ENCODE assay signal across 20 cellular contexts in the genomic region with DNA sequence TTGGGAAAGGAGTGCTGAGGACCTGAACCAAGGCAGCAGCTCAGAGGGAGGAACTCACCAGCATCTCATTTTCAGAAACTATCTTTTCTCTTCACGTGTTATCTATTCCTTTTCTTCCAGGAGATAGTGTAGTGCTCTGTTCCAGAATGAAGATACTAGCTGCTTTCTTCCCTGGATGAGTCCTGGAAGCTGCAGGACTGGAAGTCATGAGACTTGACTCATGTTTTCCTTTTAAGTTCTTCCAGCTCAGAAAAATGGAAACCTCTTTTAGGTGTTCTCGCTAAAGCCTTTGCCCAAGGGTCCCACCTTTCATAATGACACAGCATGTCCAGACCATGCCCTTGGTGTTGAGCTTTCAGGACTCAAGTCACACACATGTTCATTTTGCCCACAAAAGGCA.
DNase-seq lines count a peak whose midpoint lies in the region; ATAC-seq and TF ChIP-seq lines count a peak whose summit lies in the region.
"Had no signal": no experiment of that assay in that cellular context is flagged by ENCODE, and none has a peak within 500 bp of the region (broad histone marks: within the 10 kb centered on the region; RNA-seq: fewer than 3 reads in every experiment).

No MANE protein-coding gene starts in this region.

- CTCF ChIA-PET in PC-3 (lab: Charles Lee) = interaction anchor here (0.7 kb wide), 1 partner anchor 108 kb away, joined by 3 read pairs; no protein-coding TSS in a partner anchor
- CTCF ChIA-PET in WTC11 (lab: Charles Lee) = interaction anchor here (0.6 to 1.0 kb wide), 2 partner anchors 20 to 350 kb away, joined by 3 to 4 read pairs; no protein-coding TSS in a partner anchor

- H3K36me3 ChIP-seq in PC-3 (ENCODE audit: low read depth, low read length) (no peaks in the 10 kb centered on the region), endodermal cell (ENCODE audit: control insufficient read depth, insufficient read depth, low read length) (no peaks in the 10 kb centered on the region), mesenchymal stem cell (ENCODE audit: control insufficient read depth in 1 of 2, insufficient read depth in 2 of 2, low read depth in 1 of 2, low read length in 2 of 2) (no peaks in the 10 kb centered on the region)

- H3K36me3 Mint-ChIP-seq in endodermal cell (ENCODE audit: low read depth) = no peaks in the 10 kb centered on the region
- no peaks in the 10 kb centered on the region for H3K36me3 Mint-ChIP-seq in WTC11
- H3K36me3 Mint-ChIP-seq: CD4-positive, CD25-positive, alpha-beta regulatory T cell had no signal

- H3K79me2 ChIP-seq in PC-3 (ENCODE audit: low read length) = no peaks in the 10 kb centered on the region

- no peaks in the 10 kb centered on the region for H3K79me1 ChIP-seq in mesenchymal stem cell (replicated peaks; ENCODE audit: low read length, poor library complexity, severe bottlenecking)

- H2AFZ ChIP-seq in PC-3 (ENCODE audit: low read length) (no peak overlapping the region), mesenchymal stem cell (ENCODE audit: low read depth, low read length) (no peak overlapping the region)

- no peak overlapping the region for H2BK5ac ChIP-seq in mesenchymal stem cell (ENCODE audit: low read depth, low read length, poor library complexity, severe bottlenecking)

- peak; percentile 11; the same call in 1 of the 2 replicates for ATAC-seq in PC-3
- no peak for ATAC-seq in WTC11
- ATAC-seq: GM12878, HCT116 had no signal

- POLR2A ChIA-PET in PC-3 (lab: Charles Lee; ENCODE audit: unreplicated experiment) (interaction anchor here (0.6 kb wide), 1 partner anchor 10 kb away, joined by 4 read pairs; no protein-coding TSS in a partner anchor), WTC11 (lab: Charles Lee) (no interaction called here)

- no TSS peak for BruUV-seq in PC-3 (replicated peaks; lab: Mats Ljungman, UMichigan)

- intact Hi-C loops in PC-3 (cut with micrococcal nuclease) = no loop called here

- no peak overlapping the region for H2AK5ac ChIP-seq in mesenchymal stem cell (ENCODE audit: low read length, severe bottlenecking)

- 88 to 90% methylated on average over 2 of the region's 2 CpGs for WGBS in endodermal cell (ENCODE audit: insufficient coverage in 1 of 2, insufficient read length in 1 of 2), 2 experiments
- WGBS in mesenchymal stem cell = 98% methylated on average over 2 of the region's 2 CpGs

- H3K23ac ChIP-seq in mesenchymal stem cell (ENCODE audit: low read length in 2 of 2) = no peak overlapping the region

- peak; percentile 51 for DNase-seq in ELR (ENCODE audit: low read depth)
- no peak for DNase-seq in PC-3
- peak; percentile 0 for DNase-seq in endodermal cell
- DNase-seq in mesenchymal stem cell = peak; percentile 36
- DNase-seq in WTC11 (ENCODE audit: low spot score) = no peak
- no peak for DNase-seq in stimulated activated CD4-positive, alpha-beta T cell treated with anti-CD3 and anti-CD28 coated beads, Interleukin-4, amount 100 ng/mL, for 1 hour
- no peak for DNase-seq in NCI-H2196 treated with DMSO at 0.1 percent for 48 hours (lab: John Stamatoyannopoulos, UW; ENCODE audit: unreplicated experiment)
- DNase-seq: Calu3; CD4-positive, CD25-positive, alpha-beta regulatory T cell; DMS79; KG1; NCI-H1092 treated with DMSO at 0.1 percent for 48 hours; NCI-H1694; NCI-H2107; NCI-H226; NCI-H524 treated with DMSO at 0.1 percent for 48 hours; SIG-M5 had no signal

- H3K9me2 ChIP-seq in PC-3 (replicated peaks; ENCODE audit: low read length) = no peaks in the 10 kb centered on the region

- H3K4ac ChIP-seq in mesenchymal stem cell (ENCODE audit: low read depth in 1 of 2, low read length in 2 of 2) = no peak overlapping the region

- H3K27me3 ChIP-seq in PC-3 (ENCODE audit: low read length) = no peaks in the 10 kb centered on the region
- no peaks in the 10 kb centered on the region for H3K27me3 ChIP-seq in endodermal cell (ENCODE audit: control insufficient read depth, insufficient read depth, low read length, poor library complexity, severe bottlenecking)
- peaks cover 0 to 3% of the 10 kb centered on the region in 2 experiments for H3K27me3 ChIP-seq in mesenchymal stem cell (ENCODE audit: control insufficient read depth in 1 of 2, insufficient read depth in 1 of 2, low read length in 2 of 2)

- 0 out of 2 replicates have a peak overlapping the region, but pooled peaks have one; percentile 18 for H3K27ac ChIP-seq in PC-3 (ENCODE audit: low read length)
- no peak overlapping the region for H3K27ac ChIP-seq in endodermal cell (ENCODE audit: low read depth, low read length)
- no peak overlapping the region for H3K27ac ChIP-seq in mesenchymal stem cell (ENCODE audit: low read length, poor library complexity, severe bottlenecking)

- no peaks in the 10 kb centered on the region for H3F3A ChIP-seq in PC-3 (ENCODE audit: low read length, unreplicated experiment)

- H3K4me3 Mint-ChIP-seq in endodermal cell (no peak overlapping the region), WTC11 (no peak overlapping the region)
- H3K4me3 Mint-ChIP-seq: B cell; CD4-positive, CD25-positive, alpha-beta regulatory T cell had no signal

- H4K91ac ChIP-seq in mesenchymal stem cell (ENCODE audit: low read length) = peak overlapping the region; percentile 6

- no peak overlapping the region for H3K18ac ChIP-seq in mesenchymal stem cell (ENCODE audit: low read depth in 1 of 2, low read length in 2 of 2)

- H4K20me1 ChIP-seq in PC-3 (ENCODE audit: low read length) = no peaks in the 10 kb centered on the region

- H3K4me3 ChIP-seq in PC-3 (ENCODE audit: low read length) (no peak overlapping the region), endodermal cell (ENCODE audit: low read length) (no peak overlapping the region), mesenchymal stem cell (ENCODE audit: insufficient read depth in 1 of 2, low read depth in 1 of 2, low read length in 2 of 2) (no peak overlapping the region)
- H3K4me3 ChIP-seq: GM12878 had no signal

- peaks cover 11% of the 10 kb centered on the region for H3K4me1 Mint-ChIP-seq in endodermal cell
- peaks cover 9% of the 10 kb centered on the region for H3K4me1 Mint-ChIP-seq in WTC11
- H3K4me1 Mint-ChIP-seq: B cell; CD4-positive, CD25-positive, alpha-beta regulatory T cell had no signal

- H3K9ac ChIP-seq in PC-3 (ENCODE audit: low read length) (no peak overlapping the region), endodermal cell (ENCODE audit: extremely low read depth, low read length, poor library complexity, severe bottlenecking) (no peak overlapping the region), mesenchymal stem cell (ENCODE audit: low read length) (peak overlapping the region; percentile 22)

- H3K14ac ChIP-seq in mesenchymal stem cell (ENCODE audit: low read length in 2 of 2) = no peak overlapping the region

- H3K4me2 ChIP-seq in PC-3 (ENCODE audit: low read length) (no peak overlapping the region), mesenchymal stem cell (ENCODE audit: low read length, poor library complexity, severe bottlenecking) (no peak overlapping the region)

- H2BK12ac ChIP-seq in mesenchymal stem cell (ENCODE audit: low read length in 2 of 2) = peak overlapping the region in 1 of 2 experiments; percentile 8

- H2BK120ac ChIP-seq in mesenchymal stem cell (ENCODE audit: low read depth, low read length) = no peak overlapping the region

- no peak overlapping the region for H3K27ac Mint-ChIP-seq in endodermal cell
- H3K27ac Mint-ChIP-seq in WTC11 = no peak overlapping the region
- H3K27ac Mint-ChIP-seq: B cell; CD4-positive, CD25-positive, alpha-beta regulatory T cell had no signal

- H3K27me3 Mint-ChIP-seq in endodermal cell (ENCODE audit: insufficient read depth) (peaks cover 4% of the 10 kb centered on the region), WTC11 (ENCODE audit: low read depth) (peaks cover 24% of the 10 kb centered on the region)
- H3K27me3 Mint-ChIP-seq: CD4-positive, CD25-positive, alpha-beta regulatory T cell had no signal

- no peak overlapping the region for H4K8ac ChIP-seq in mesenchymal stem cell (ENCODE audit: low read length)

- H3K4me1 ChIP-seq in PC-3 (ENCODE audit: insufficient read depth, low read length) = peaks cover 27% of the 10 kb centered on the region
- H3K4me1 ChIP-seq in endodermal cell (ENCODE audit: control insufficient read depth, insufficient read depth, low read length) = no peaks in the 10 kb centered on the region
- peaks cover 12% of the 10 kb centered on the region for H3K4me1 ChIP-seq in mesenchymal stem cell (ENCODE audit: control insufficient read depth, insufficient read depth, low read depth, low read length)

- TF ChIP-seq CTCF in PC-3 (conservative IDR thresholded peaks at IDR 0.05; ENCODE audit: low read depth, low read length) (no peak), endodermal cell (conservative IDR thresholded peaks at IDR 0.05) (no peak), WTC11 (IDR thresholded peaks at IDR 0.05) (no peak)

- H3K9me3 ChIP-seq in PC-3 (ENCODE audit: low read length) (no peaks in the 10 kb centered on the region), endodermal cell (ENCODE audit: control insufficient read depth, low read length) (no peaks in the 10 kb centered on the region), mesenchymal stem cell (ENCODE audit: control insufficient read depth, low read length) (no peaks in the 10 kb centered on the region)

- no peak overlapping the region for H2BK15ac ChIP-seq in mesenchymal stem cell (ENCODE audit: low read depth, poor library complexity, severe bottlenecking)

- no peaks in the 10 kb centered on the region for H3K9me3 Mint-ChIP-seq in endodermal cell
- H3K9me3 Mint-ChIP-seq in WTC11 = no peaks in the 10 kb centered on the region
- H3K9me3 Mint-ChIP-seq: CD4-positive, CD25-positive, alpha-beta regulatory T cell had no signal

TF ChIP-seq in WTC11, 78 proteins besides CTCF, POLR2A, EP300 and RAD21 (continues in another document):
- TF ChIP-seq SMAD3 (CRISPR knock-in tag; IDR thresholded peaks at IDR 0.05; ENCODE audit: borderline replicate concordance) (no peak), E2F5 (CRISPR knock-in tag; IDR thresholded peaks at IDR 0.05) (no peak), JAZF1 (CRISPR knock-in tag; IDR thresholded peaks at IDR 0.05) (no peak), HMGA2 (CRISPR knock-in tag; IDR thresholded peaks at IDR 0.05) (no peak), FOXP1 (CRISPR knock-in tag; IDR thresholded peaks at IDR 0.05; ENCODE audit: borderline replicate concordance) (no peak), NR3C1 (CRISPR knock-in tag; conservative IDR thresholded peaks at IDR 0.05; ENCODE audit: low read depth) (no peak), NR1H2 (CRISPR knock-in tag; IDR thresholded peaks at IDR 0.05) (no peak), ZNF121 (CRISPR knock-in tag; IDR thresholded peaks at IDR 0.05) (no peak)

Comparison
In these comparisons a context has a peak if more than half of its experiments do, and no peak if none do; other contexts are left out.
1. DNase-seq: peak in ELR (single experiment), endodermal cell (single experiment) and mesenchymal stem cell (single experiment); none in PC-3 (single experiment), WTC11 (single experiment), stimulated activated CD4-positive, alpha-beta T cell treated with anti-CD3 and anti-CD28 coated beads, Interleukin-4, amount 100 ng/mL, for 1 hour (single experiment) and NCI-H2196 treated with DMSO at 0.1 percent for 48 hours (single experiment).